In the genomic region with DNA sequence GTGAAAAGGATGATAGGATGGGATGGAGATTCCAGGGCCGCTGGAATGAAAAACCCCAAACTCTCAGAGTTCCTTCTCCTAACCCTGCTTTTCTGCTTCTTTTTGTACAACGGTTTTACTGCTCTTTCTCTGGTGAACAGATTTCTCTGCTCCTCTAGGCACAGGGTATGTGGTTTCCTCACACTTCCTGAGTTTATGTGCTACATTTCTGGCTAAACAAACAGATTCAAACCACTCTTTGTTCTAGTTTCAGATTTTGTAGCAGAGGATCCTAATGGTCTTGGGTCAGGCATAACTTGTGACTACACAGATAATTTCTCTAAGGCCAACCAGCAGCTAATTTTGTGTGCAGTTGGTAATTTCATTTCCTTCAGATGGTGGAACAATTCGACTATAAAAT, we compare ENCODE assay signal across 1 cellular context.
TF ChIP-seq lines count a peak whose summit lies in the region.

No MANE protein-coding gene starts in this region.

TF ChIP-seq in WTC11, 78 proteins besides CTCF, POLR2A, EP300 and RAD21 (continued from another document):
- TF ChIP-seq, protein P1, sequence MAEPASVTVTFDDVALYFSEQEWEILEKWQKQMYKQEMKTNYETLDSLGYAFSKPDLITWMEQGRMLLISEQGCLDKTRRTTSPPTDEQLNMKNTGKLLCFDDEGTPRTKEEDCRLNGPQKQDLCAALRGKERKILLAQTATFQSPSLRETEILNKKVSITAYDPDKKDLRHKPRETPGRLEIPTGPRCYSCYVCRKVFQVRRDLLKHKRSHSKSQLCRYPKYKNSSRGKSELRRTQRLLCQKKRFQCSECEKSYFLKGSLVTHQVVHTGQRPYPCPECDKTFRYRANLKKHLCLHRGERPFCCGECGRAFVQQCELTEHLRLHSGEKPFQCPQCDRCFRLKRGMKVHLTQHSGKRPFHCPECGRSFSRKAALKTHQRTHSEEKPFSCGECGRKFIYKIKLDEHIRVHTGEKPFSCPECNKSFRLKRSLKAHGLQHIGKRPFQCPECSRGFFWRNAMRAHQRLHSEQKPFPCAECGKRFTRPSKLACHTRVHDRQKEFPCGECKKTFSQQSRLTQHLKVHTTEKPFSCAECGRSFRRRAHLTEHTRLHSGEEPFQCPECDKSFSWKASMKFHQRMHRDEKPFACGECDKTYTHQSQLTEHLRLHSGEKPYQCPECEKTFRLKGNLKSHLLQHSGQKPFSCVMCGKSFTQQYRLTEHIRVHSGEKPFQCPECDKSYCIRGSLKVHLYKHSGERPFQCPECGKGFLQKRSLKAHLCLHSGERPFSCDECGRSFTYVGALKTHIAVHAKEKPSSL (CRISPR knock-in tag; conservative IDR thresholded peaks at IDR 0.05): no peak
- TF ChIP-seq, protein P2, sequence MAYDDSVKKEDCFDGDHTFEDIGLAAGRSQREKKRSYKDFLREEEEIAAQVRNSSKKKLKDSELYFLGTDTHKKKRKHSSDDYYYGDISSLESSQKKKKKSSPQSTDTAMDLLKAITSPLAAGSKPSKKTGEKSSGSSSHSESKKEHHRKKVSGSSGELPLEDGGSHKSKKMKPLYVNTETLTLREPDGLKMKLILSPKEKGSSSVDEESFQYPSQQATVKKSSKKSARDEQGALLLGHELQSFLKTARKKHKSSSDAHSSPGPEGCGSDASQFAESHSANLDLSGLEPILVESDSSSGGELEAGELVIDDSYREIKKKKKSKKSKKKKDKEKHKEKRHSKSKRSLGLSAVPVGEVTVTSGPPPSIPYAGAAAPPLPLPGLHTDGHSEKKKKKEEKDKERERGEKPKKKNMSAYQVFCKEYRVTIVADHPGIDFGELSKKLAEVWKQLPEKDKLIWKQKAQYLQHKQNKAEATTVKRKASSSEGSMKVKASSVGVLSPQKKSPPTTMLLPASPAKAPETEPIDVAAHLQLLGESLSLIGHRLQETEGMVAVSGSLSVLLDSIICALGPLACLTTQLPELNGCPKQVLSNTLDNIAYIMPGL (CRISPR knock-in tag; IDR thresholded peaks at IDR 0.05): no peak
- no peak for TF ChIP-seq EMX1 (CRISPR knock-in tag; IDR thresholded peaks at IDR 0.05)
- TF ChIP-seq, protein P3, sequence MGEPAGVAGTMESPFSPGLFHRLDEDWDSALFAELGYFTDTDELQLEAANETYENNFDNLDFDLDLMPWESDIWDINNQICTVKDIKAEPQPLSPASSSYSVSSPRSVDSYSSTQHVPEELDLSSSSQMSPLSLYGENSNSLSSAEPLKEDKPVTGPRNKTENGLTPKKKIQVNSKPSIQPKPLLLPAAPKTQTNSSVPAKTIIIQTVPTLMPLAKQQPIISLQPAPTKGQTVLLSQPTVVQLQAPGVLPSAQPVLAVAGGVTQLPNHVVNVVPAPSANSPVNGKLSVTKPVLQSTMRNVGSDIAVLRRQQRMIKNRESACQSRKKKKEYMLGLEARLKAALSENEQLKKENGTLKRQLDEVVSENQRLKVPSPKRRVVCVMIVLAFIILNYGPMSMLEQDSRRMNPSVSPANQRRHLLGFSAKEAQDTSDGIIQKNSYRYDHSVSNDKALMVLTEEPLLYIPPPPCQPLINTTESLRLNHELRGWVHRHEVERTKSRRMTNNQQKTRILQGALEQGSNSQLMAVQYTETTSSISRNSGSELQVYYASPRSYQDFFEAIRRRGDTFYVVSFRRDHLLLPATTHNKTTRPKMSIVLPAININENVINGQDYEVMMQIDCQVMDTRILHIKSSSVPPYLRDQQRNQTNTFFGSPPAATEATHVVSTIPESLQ (CRISPR knock-in tag; IDR thresholded peaks at IDR 0.05): no peak
